ENCODE assay signal across 8 cellular contexts in genomic region chr10:103396789-103397087, GRCh38. TPM values are rescaled to one million over a fixed set of nuclear protein-coding genes. Genes with fewer than 3 reads are reported as not detected.
DNase-seq lines count a peak whose midpoint lies in the region; ATAC-seq, FAIRE-seq and TF ChIP-seq lines count a peak whose summit lies in the region.

No MANE protein-coding gene starts in this region.

- FAIRE-seq in HTR-8/SVneo (lab: Jason Lieb, UNC), result no peak

- DNase-seq in SJSA1 (ENCODE audit: low read depth in 1 of 2, low spot score in 2 of 2) (no peak), fibroblast of the aortic adventitia (ENCODE audit: low read depth) (no peak), gastrocnemius medialis (no peak), NCI-H2171 treated with DMSO at 0.1 percent for 48 hours (lab: John Stamatoyannopoulos, UW) (no peak), superior temporal gyrus (ENCODE audit: extremely low spot score) (no peak), HTR-8/SVneo (ENCODE audit: insufficient read length, low spot score) (no peak)

- H3K27ac ChIP-seq in SJSA1 (peak overlapping the region; percentile 24; the same call in 1 of the 2 replicates), gastrocnemius medialis (peak overlapping the region; percentile 91 to 97 (median 94))

- TF ChIP-seq CTCF in fibroblast of the aortic adventitia (IDR thresholded peaks at IDR 0.05; ENCODE audit: insufficient read depth, low read length) (no peak), gastrocnemius medialis (IDR thresholded peaks at IDR 0.05 in 4 of 5, conservative IDR thresholded peaks at IDR 0.05 in 1 of 5) (peak in 1 of 5 experiments; percentile 1)

- H3K36me3 ChIP-seq in SJSA1 (peaks cover 65% of the 10 kb centered on the region), gastrocnemius medialis (peaks cover 0 to 46% of the 10 kb centered on the region in 2 donors)

- H3K4me3 ChIP-seq in SJSA1, result peak overlapping the region; percentile 69
- H3K4me3 ChIP-seq in fibroblast of the aortic adventitia (ENCODE audit: low read depth, low read length), result peak overlapping the region; percentile 100
- peak overlapping the region; percentile 88 to 96 (median 94) for H3K4me3 ChIP-seq in gastrocnemius medialis

- H3K4me1 ChIP-seq in SJSA1 (replicated peaks), result peaks cover 9% of the 10 kb centered on the region; the same call in 1 of the 2 replicates
- H3K4me1 ChIP-seq in gastrocnemius medialis, result peaks cover 39 to 43% of the 10 kb centered on the region in 2 donors

- intact Hi-C loops in gastrocnemius medialis (cut with DNase I; ENCODE audit: low total_unique reads), result loop anchor here (1.0 to 5.0 kb wide), 3 partner anchors 29 to 1809 kb away; partner anchors contain the start of genes CNNM2, DPCD, POLL and TAF5

- peak; percentile 0 for ATAC-seq in GM19035 (IDR thresholded peaks at IDR 0.05; ENCODE audit: unreplicated experiment)
- no peak for ATAC-seq in gastrocnemius medialis
- no peak for ATAC-seq in HG02973 (IDR thresholded peaks at IDR 0.05; ENCODE audit: unreplicated experiment)

- in situ Hi-C loops in gastrocnemius medialis (cut with MboI; ENCODE audit: low sequenced_read_pairs in 4 of 4), result no loop called here

- H3K27me3 ChIP-seq in SJSA1 (replicated peaks) (no peaks in the 10 kb centered on the region), gastrocnemius medialis (no peaks in the 10 kb centered on the region)

- no peaks in the 10 kb centered on the region for H3K9me3 ChIP-seq in SJSA1 (replicated peaks)
- no peaks in the 10 kb centered on the region for H3K9me3 ChIP-seq in gastrocnemius medialis

- no peak for TF ChIP-seq POLR2A in gastrocnemius medialis (IDR thresholded peaks at IDR 0.05)

RNA-seq across cellular contexts. Expression of gene PDCD11, which starts 0.3 kb away (rescaled TPM):
- total RNA-seq in SJSA1 (2014; rRNA removed; shearing (Covaris generic)), result 17.1 and 25.8 TPM in 2 replicates
- 33.9 and 38.4 TPM in 2 replicates for total RNA-seq in fibroblast of the aortic adventitia (ENCODE audit: low replicate concordance)
- 10 to 100 TPM; 16.7 to 22.7 (median 19.5) TPM for total RNA-seq in gastrocnemius medialis

RNA-seq across cellular contexts. Expression of gene ATP5MK, which starts 0.5 kb away (rescaled TPM):
- 457 and 813 TPM in 2 replicates for total RNA-seq in SJSA1 (2014; rRNA removed; shearing (Covaris generic))
- total RNA-seq in fibroblast of the aortic adventitia (ENCODE audit: low replicate concordance) (159 and 387 TPM in 2 replicates), gastrocnemius medialis (100 to 1,000 TPM; 436 to 724 (median 552) TPM)

RNA-seq across cellular contexts. Expression of gene TAF5, which starts 29.0 kb away (rescaled TPM):
- 11.1 and 12.8 TPM in 2 replicates for total RNA-seq in SJSA1 (2014; rRNA removed; shearing (Covaris generic))
- total RNA-seq in fibroblast of the aortic adventitia (ENCODE audit: low replicate concordance) (3.8 and 5.6 TPM in 2 replicates), gastrocnemius medialis (1 to 10 TPM; 4.1 to 6.4 (median 5.2) TPM)

RNA-seq across cellular contexts. Expression of gene PCGF6, which starts 45.8 kb away (rescaled TPM):
- total RNA-seq in SJSA1 (2014; rRNA removed; shearing (Covaris generic)), result 36.9 and 41.8 TPM in 2 replicates
- total RNA-seq in fibroblast of the aortic adventitia (ENCODE audit: low replicate concordance) (16.4 and 64.0 TPM in 2 replicates), gastrocnemius medialis (10 to 100 TPM in 3 of 4 donors, 1 to 10 TPM in 1; 8.9 to 16.0 (median 12.1) TPM)

RNA-seq across cellular contexts. Expression of gene CALHM2, which starts 55.4 kb away (rescaled TPM):
- total RNA-seq in SJSA1 (2014; rRNA removed; shearing (Covaris generic)), result not detected in 2 replicates
- total RNA-seq in fibroblast of the aortic adventitia (ENCODE audit: low replicate concordance), result 57.6 and 91.4 TPM in 2 replicates
- total RNA-seq in gastrocnemius medialis, result 10 to 100 TPM in 3 of 4 donors, 1 to 10 TPM in 1; 8.9 to 19.8 (median 16.9) TPM
